In the genomic region with DNA sequence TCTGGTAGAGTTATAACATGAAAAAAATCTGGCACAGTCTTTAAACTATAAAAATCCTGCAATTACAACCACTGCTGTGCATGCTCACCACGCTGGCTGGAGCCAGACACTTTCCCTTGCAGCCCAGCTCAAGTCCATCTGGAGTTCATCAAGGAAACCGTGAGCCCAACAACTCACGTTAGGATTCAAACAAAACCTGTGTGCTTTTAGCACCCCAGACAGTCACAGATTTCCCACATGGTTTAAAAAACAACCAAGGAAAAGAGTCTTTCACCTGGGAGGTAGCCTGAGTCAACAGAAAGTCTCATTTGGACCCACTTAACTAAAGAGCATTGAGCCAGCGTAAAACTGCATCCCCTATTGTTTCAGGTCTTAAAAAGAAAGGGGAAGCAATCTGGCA, we compare ENCODE assay signal across 8 cellular contexts. TPM values are rescaled to one million over a fixed set of nuclear protein-coding genes. Genes with fewer than 3 reads are reported as not detected.
A peak's percentile ranks its signal among the peaks of the same experiment; 100 is the strongest.
DNase-seq lines count a peak whose midpoint lies in the region; ATAC-seq and TF ChIP-seq lines count a peak whose summit lies in the region.

No MANE protein-coding gene starts in this region.

- H3K9me3 ChIP-seq in esophagus squamous epithelium (no peaks in the 10 kb centered on the region), neural progenitor cell (ENCODE audit: low read depth) (no peaks in the 10 kb centered on the region)

- H3K36me3 ChIP-seq in esophagus squamous epithelium = peaks cover 0 to 31% (median 6%) of the 10 kb centered on the region in 3 donors
- peaks cover 22% of the 10 kb centered on the region for H3K36me3 ChIP-seq in neural progenitor cell

- peak overlapping the region in 3 of 4 donors; percentile 78 to 98 (median 80) for H3K4me3 ChIP-seq in esophagus squamous epithelium
- peak overlapping the region; percentile 86 for H3K4me3 ChIP-seq in neural progenitor cell

- H3K4me1 Mint-ChIP-seq in Calu3 (ENCODE audit: low read depth, unreplicated experiment) = peaks cover 33% of the 10 kb centered on the region
- peaks cover 67% of the 10 kb centered on the region for H3K4me1 Mint-ChIP-seq in neural progenitor cell
- peaks cover 2% of the 10 kb centered on the region for H3K4me1 Mint-ChIP-seq in CD14-positive monocyte

- intact Hi-C loops in Calu3 (cut with micrococcal nuclease; ENCODE audit: unreplicated experiment) = loop anchor here (2.0 to 5.0 kb wide), 3 partner anchors 15 to 135 kb away; no protein-coding TSS in a partner anchor
- intact Hi-C loops in esophagus squamous epithelium (cut with DNase I) = loop anchor here (10.0 kb wide), 1 partner anchor 129 kb away; no protein-coding TSS in a partner anchor
- intact Hi-C loops in CD14-positive monocyte (cut with micrococcal nuclease) = no loop called here

- peak overlapping the region; percentile 93 for H3K4me3 Mint-ChIP-seq in Calu3 (ENCODE audit: low read depth, unreplicated experiment)
- H3K4me3 Mint-ChIP-seq in neural progenitor cell = peak overlapping the region; percentile 79
- no peak overlapping the region for H3K4me3 Mint-ChIP-seq in CD14-positive monocyte

- H3K4me2 ChIP-seq in neural progenitor cell = peak overlapping the region; percentile 98

- H3K9me3 Mint-ChIP-seq in Calu3 (ENCODE audit: low read depth, unreplicated experiment) = no peaks in the 10 kb centered on the region
- peaks cover 5% of the 10 kb centered on the region for H3K9me3 Mint-ChIP-seq in neural progenitor cell
- peaks cover 0 to 5% (median 2%) of the 10 kb centered on the region in 7 donors for H3K9me3 Mint-ChIP-seq in CD14-positive monocyte

- H3K36me3 Mint-ChIP-seq in Calu3 (ENCODE audit: insufficient read depth, unreplicated experiment) (peaks cover 100% of the 10 kb centered on the region), neural progenitor cell (peaks cover 23% of the 10 kb centered on the region), CD14-positive monocyte (no peaks in the 10 kb centered on the region)

- peaks cover 93% of the 10 kb centered on the region for H3K79me2 ChIP-seq in neural progenitor cell (ENCODE audit: low read depth)

- DNase-seq in Calu3 (no peak), NCI-H446 treated with DMSO at 0.1 percent for 48 hours (lab: John Stamatoyannopoulos, UW) (peak; percentile 88), esophagus squamous epithelium (lab: John Stamatoyannopoulos, UW) (no peak), neural progenitor cell (ENCODE audit: low spot score) (peak; percentile 37), CD14-positive monocyte (ENCODE audit: low spot score) (no peak), 8988T (no peak)
- no peak for DNase-seq in stimulated activated CD4-positive, alpha-beta T cell treated with anti-CD3 and anti-CD28 coated beads, Interleukin-4, amount 100 ng/mL, for 24 hours

- no peak for ATAC-seq in GM18868 (IDR thresholded peaks at IDR 0.05; ENCODE audit: unreplicated experiment)

- no peak overlapping the region for H2AFZ ChIP-seq in neural progenitor cell (replicated peaks)

- H3K27ac ChIP-seq in esophagus squamous epithelium = peak overlapping the region; percentile 47 to 99 (median 97)
- H3K27ac ChIP-seq in neural progenitor cell = peak overlapping the region; percentile 85

- H3K27me3 Mint-ChIP-seq in Calu3 (ENCODE audit: unreplicated experiment) = no peaks in the 10 kb centered on the region
- H3K27me3 Mint-ChIP-seq in neural progenitor cell (ENCODE audit: insufficient read depth, low read depth) = no peaks in the 10 kb centered on the region
- peaks cover 20 to 36% (median 23%) of the 10 kb centered on the region in 3 donors for H3K27me3 Mint-ChIP-seq in CD14-positive monocyte (ENCODE audit: low read depth in 3 of 3)

- H3K9ac ChIP-seq in neural progenitor cell = no peak overlapping the region

- TF ChIP-seq POLR2A in esophagus squamous epithelium (IDR thresholded peaks at IDR 0.05) = peak in 1 of 4 donors; percentile 12

- H3K27ac Mint-ChIP-seq in Calu3 (ENCODE audit: unreplicated experiment) (peak overlapping the region; percentile 85), neural progenitor cell (peak overlapping the region; percentile 74), CD14-positive monocyte (no peak overlapping the region)

- peaks cover 56% of the 10 kb centered on the region for H3F3A ChIP-seq in neural progenitor cell (ENCODE audit: low read depth)

- BruUV-seq in Calu3 (replicated peaks; lab: Mats Ljungman, UMichigan) = no TSS peak

- H4K20me1 ChIP-seq in neural progenitor cell (ENCODE audit: low read depth) = peaks cover 60% of the 10 kb centered on the region

- TF ChIP-seq CTCF in Calu3 (IDR thresholded peaks at IDR 0.05; ENCODE audit: unreplicated experiment) (no peak), esophagus squamous epithelium (IDR thresholded peaks at IDR 0.05) (no peak), neural progenitor cell (IDR thresholded peaks at IDR 0.05) (no peak), CD14-positive monocyte (IDR thresholded peaks at IDR 0.05) (no peak)

- H3K27me3 ChIP-seq in esophagus squamous epithelium (no peaks in the 10 kb centered on the region), neural progenitor cell (no peaks in the 10 kb centered on the region)

- H3K4me1 ChIP-seq in esophagus squamous epithelium = peaks cover 11 to 64% (median 34%) of the 10 kb centered on the region in 3 donors
- peaks cover 55% of the 10 kb centered on the region for H3K4me1 ChIP-seq in neural progenitor cell

- CTCF ChIA-PET in Calu3 (lab: Charles Lee) = interaction anchor here (0.7 to 1.6 kb wide), 2 partner anchors 17 to 19 kb away, joined by 3 to 6 read pairs; no protein-coding TSS in a partner anchor

- WGBS in esophagus squamous epithelium, 2 donors = 8 to 23% methylated on average over 4 of the region's 4 CpGs

RNA-seq across cellular contexts. Expression of a gene that starts 4.7 kb away (rescaled TPM):
- total RNA-seq in Calu3 (2022) = 261 and 357 TPM in 2 replicates
- total RNA-seq in esophagus squamous epithelium = 100 to 1,000 TPM in 1 of 4 donors, 10 to 100 TPM in 3; 32.1 to 124 (median 42.4) TPM
- 56.2 and 67.5 TPM in 2 replicates for total RNA-seq in neural progenitor cell (ENCODE audit: low replicate concordance)
- polyA plus RNA-seq in CD14-positive monocyte = not detected

Comparison
In these comparisons a context has a peak if more than half of its experiments do, and no peak if none do; other contexts are left out.
1. DNase-seq: peak in NCI-H446 treated with DMSO at 0.1 percent for 48 hours (single experiment) and neural progenitor cell (single experiment); none in Calu3 (single experiment), esophagus squamous epithelium (single experiment), stimulated activated CD4-positive, alpha-beta T cell treated with anti-CD3 and anti-CD28 coated beads, Interleukin-4, amount 100 ng/mL, for 24 hours (single experiment), CD14-positive monocyte (single experiment) and 8988T (single experiment).
2. H3K27ac Mint-ChIP-seq: peak in Calu3 (single experiment) and neural progenitor cell (single experiment); none in CD14-positive monocyte (0 of 7).
3. H3K4me3 Mint-ChIP-seq: peak in Calu3 (single experiment) and neural progenitor cell (single experiment); none in CD14-positive monocyte (0 of 2).
4. intact Hi-C loops: an anchor here in Calu3 (2.0 to 5.0 kb wide) and esophagus squamous epithelium (10.0 kb wide); none called in CD14-positive monocyte.